Comparison of ENCODE assay signal across 1 cellular context in genomic region chr15:78872155-78872971, GRCh38.
TF ChIP-seq lines count a peak whose summit lies in the region.

TSS of gene MORF4L1 (plus strand) at chr15:78872890. CDS start at chr15:78873018, 128 bp downstream.

TF ChIP-seq in HepG2, 621 proteins besides CTCF, POLR2A, EP300 and RAD21 (continued from another document and continues in another):
- no peak for TF ChIP-seq AFF4 (CRISPR knock-in tag; IDR thresholded peaks at IDR 0.05)
- no peak for TF ChIP-seq DZIP1 (CRISPR knock-in tag; IDR thresholded peaks at IDR 0.05)
- peak; percentile 83 for TF ChIP-seq NFYC (CRISPR knock-in tag; IDR thresholded peaks at IDR 0.05)
- TF ChIP-seq ZNF549 (CRISPR knock-in tag; IDR thresholded peaks at IDR 0.05) = no peak
- TF ChIP-seq SSRP1 (CRISPR knock-in tag; IDR thresholded peaks at IDR 0.05) = no peak
- TF ChIP-seq ZNF136 (CRISPR knock-in tag; IDR thresholded peaks at IDR 0.05; ENCODE audit: low read depth) = no peak
- no peak for TF ChIP-seq BHLHE40 (IDR thresholded peaks at IDR 0.05; ENCODE audit: low read length)
- peak; percentile 68 for TF ChIP-seq SP2 (CRISPR knock-in tag; IDR thresholded peaks at IDR 0.05)
- no peak for TF ChIP-seq ZBTB37 (CRISPR knock-in tag; IDR thresholded peaks at IDR 0.05)
- TF ChIP-seq ZNF280D (CRISPR knock-in tag; IDR thresholded peaks at IDR 0.05) = no peak
- TF ChIP-seq RARA (CRISPR knock-in tag; IDR thresholded peaks at IDR 0.05) = no peak
- TF ChIP-seq ZNF704 (CRISPR knock-in tag; IDR thresholded peaks at IDR 0.05; ENCODE audit: borderline replicate concordance) = no peak
- 0 out of 2 replicates have a peak, but pooled peaks have one; percentile 35 for TF ChIP-seq HMGXB3 (CRISPR knock-in tag; IDR thresholded peaks at IDR 0.05; ENCODE audit: borderline replicate concordance)
- TF ChIP-seq ZBTB2 (CRISPR knock-in tag; IDR thresholded peaks at IDR 0.05; ENCODE audit: low read depth) = no peak
- no peak for TF ChIP-seq FLYWCH1 (CRISPR knock-in tag; IDR thresholded peaks at IDR 0.05)
- TF ChIP-seq NCOA5 (CRISPR knock-in tag; IDR thresholded peaks at IDR 0.05) = no peak
- TF ChIP-seq ZFP36L1 (CRISPR knock-in tag; IDR thresholded peaks at IDR 0.05) = no peak
- no peak for TF ChIP-seq ZBED4 (CRISPR knock-in tag; IDR thresholded peaks at IDR 0.05; ENCODE audit: borderline replicate concordance)
- no peak for TF ChIP-seq ZNF17 (CRISPR knock-in tag; IDR thresholded peaks at IDR 0.05)
- TF ChIP-seq ZNF12 (CRISPR knock-in tag; IDR thresholded peaks at IDR 0.05) = no peak
- TF ChIP-seq ZNF253 (CRISPR knock-in tag; IDR thresholded peaks at IDR 0.05; ENCODE audit: borderline replicate concordance) = no peak
- TF ChIP-seq MTF1 (CRISPR knock-in tag; IDR thresholded peaks at IDR 0.05) = no peak
- no peak for TF ChIP-seq ZNF883 (CRISPR knock-in tag; IDR thresholded peaks at IDR 0.05; ENCODE audit: not compliant biosample characterization)
- TF ChIP-seq CC2D1A (CRISPR knock-in tag; IDR thresholded peaks at IDR 0.05) = no peak
- no peak for TF ChIP-seq ZFP91 (CRISPR knock-in tag; IDR thresholded peaks at IDR 0.05; ENCODE audit: borderline replicate concordance)
- no peak for TF ChIP-seq DBP (CRISPR knock-in tag; IDR thresholded peaks at IDR 0.05; ENCODE audit: not compliant biosample characterization)
